19 cellular contexts compared by ENCODE assay signal in the genomic region with DNA sequence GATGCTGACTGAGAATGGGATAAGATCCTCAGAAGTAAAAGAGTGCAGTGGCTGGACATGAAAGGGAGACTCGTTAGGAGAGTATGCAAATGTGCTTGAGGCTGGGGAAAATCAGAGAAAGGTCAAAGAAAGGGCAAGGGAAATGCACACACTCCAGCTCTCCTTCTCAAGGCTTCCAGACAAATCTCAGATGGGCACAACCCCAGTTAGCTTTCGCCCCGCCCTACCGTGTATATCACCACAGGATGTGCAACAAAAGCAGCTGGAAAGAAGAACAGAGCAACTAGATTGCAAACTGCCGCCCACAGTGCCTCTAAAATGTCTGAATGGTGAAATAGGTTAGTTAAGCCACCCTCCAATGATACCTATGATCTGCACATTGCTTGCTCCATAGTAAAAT.
A peak's percentile ranks its signal among the peaks of the same experiment; 100 is the strongest.
DNase-seq lines count a peak whose midpoint lies in the region; ATAC-seq and TF ChIP-seq lines count a peak whose summit lies in the region.
"Had no signal": no experiment of that assay in that cellular context is flagged by ENCODE, and none has a peak within 500 bp of the region (broad histone marks: within the 10 kb centered on the region; RNA-seq: fewer than 3 reads in every experiment).

No MANE protein-coding gene starts in this region.

- H3K4me1 Mint-ChIP-seq in T-helper 2 cell treated with Interferon-gamma antibody and Interleukin-4, amounts not matched to agents 5 μg/mL and 100 μg/mL, for 36 hours (ENCODE audit: low read depth) = no peaks in the 10 kb centered on the region

- TF ChIP-seq CTCF in upper lobe of right lung (IDR thresholded peaks at IDR 0.05) = no peak

- peaks cover 0 to 10% of the 10 kb centered on the region in 2 donors for H3K36me3 ChIP-seq in esophagus (ENCODE audit: control insufficient read depth in 2 of 2, insufficient read depth in 2 of 2, low read length in 1 of 2)
- no peaks in the 10 kb centered on the region for H3K36me3 ChIP-seq in upper lobe of right lung
- H3K36me3 ChIP-seq: HAP-1, tibial artery had no signal

- H3K27ac ChIP-seq in esophagus (ENCODE audit: low read depth in 2 of 2, low read length in 1 of 2) = peak overlapping the region; percentile 34 to 58
- H3K27ac ChIP-seq in upper lobe of right lung = no peak overlapping the region
- H3K27ac ChIP-seq: tibial artery had no signal

- intact Hi-C loops in upper lobe of right lung (cut with DNase I) = no loop called here

- H3K27ac Mint-ChIP-seq in T-helper 2 cell treated with Interferon-gamma antibody and Interleukin-4, amounts not matched to agents 5 μg/mL and 100 μg/mL, for 36 hours = no peak overlapping the region
- H3K27ac Mint-ChIP-seq: CD8-positive, alpha-beta memory T cell; progenitor cell of endocrine pancreas; T-cell had no signal

- H3K9me3 ChIP-seq in esophagus (ENCODE audit: control insufficient read depth in 2 of 2, insufficient read depth in 1 of 2, low read depth in 1 of 2, low read length in 1 of 2) = no peaks in the 10 kb centered on the region
- H3K9me3 ChIP-seq in upper lobe of right lung = no peaks in the 10 kb centered on the region
- H3K9me3 ChIP-seq: HAP-1, tibial artery had no signal

- 48 to 54% methylated on average over 5 of the region's 5 CpGs for WGBS in esophagus, 2 donors

- H3K4me1 ChIP-seq in esophagus (ENCODE audit: control insufficient read depth in 2 of 2, insufficient read depth in 2 of 2, low read length in 1 of 2) (peaks cover 0 to 4% of the 10 kb centered on the region in 2 donors), upper lobe of right lung (no peaks in the 10 kb centered on the region)

- no peaks in the 10 kb centered on the region for H3K9me3 Mint-ChIP-seq in T-helper 2 cell treated with Interferon-gamma antibody and Interleukin-4, amounts not matched to agents 5 μg/mL and 100 μg/mL, for 36 hours
- H3K9me3 Mint-ChIP-seq: CD8-positive, alpha-beta memory T cell; T-cell had no signal

- no peak overlapping the region for H3K4me3 Mint-ChIP-seq in T-helper 2 cell treated with Interferon-gamma antibody and Interleukin-4, amounts not matched to agents 5 μg/mL and 100 μg/mL, for 36 hours
- H3K4me3 Mint-ChIP-seq: CD8-positive, alpha-beta memory T cell; T-cell had no signal

- no peaks in the 10 kb centered on the region for H3K36me3 Mint-ChIP-seq in T-helper 2 cell treated with Interferon-gamma antibody and Interleukin-4, amounts not matched to agents 5 μg/mL and 100 μg/mL, for 36 hours (ENCODE audit: low read depth)

- ATAC-seq in HG02885 (IDR thresholded peaks at IDR 0.05; ENCODE audit: poor library complexity, unreplicated experiment) = peak; percentile 67
- peak; percentile 21 for ATAC-seq in upper lobe of right lung
- ATAC-seq in HG03045 (IDR thresholded peaks at IDR 0.05; ENCODE audit: unreplicated experiment) = no peak
- ATAC-seq: left lobe of liver, Right ventricle myocardium inferior had no signal

- H3K4me3 ChIP-seq in esophagus (ENCODE audit: low read depth in 1 of 2, low read length in 2 of 2) = no peak overlapping the region
- no peak overlapping the region for H3K4me3 ChIP-seq in upper lobe of right lung
- H3K4me3 ChIP-seq: HAP-1, tibial artery had no signal

- H3K27me3 Mint-ChIP-seq in T-helper 2 cell treated with Interferon-gamma antibody and Interleukin-4, amounts not matched to agents 5 μg/mL and 100 μg/mL, for 36 hours (ENCODE audit: low read depth) = no peaks in the 10 kb centered on the region
- H3K27me3 Mint-ChIP-seq: CD8-positive, alpha-beta memory T cell; progenitor cell of endocrine pancreas had no signal

- peak; percentile 5 for DNase-seq in stimulated activated CD4-positive, alpha-beta T cell treated with anti-CD3 and anti-CD28 coated beads, Interleukin-15, amount 100 ng/mL, for 24 hours
- no peak for DNase-seq in stimulated activated CD4-positive, alpha-beta T cell treated with anti-CD3 and anti-CD28 coated beads, Interleukin-12 subunit alpha, Interleukin-12 subunit beta, amount 100 ng/mL, for 4 hours
- no peak for DNase-seq in upper lobe of right lung
- DNase-seq in SKM-1 treated with dmso at 0.1 percent for 144 hours (lab: John Stamatoyannopoulos, UW; ENCODE audit: unreplicated experiment) = no peak
- DNase-seq in T-helper 2 cell treated with Interferon-gamma antibody and Interleukin-4, amounts not matched to agents 5 μg/mL and 100 μg/mL, for 36 hours (ENCODE audit: low spot score) = no peak
- DNase-seq: CD8-positive, alpha-beta memory T cell; NCI-H1092; NCI-H2029 treated with DMSO at 0.1 percent for 48 hours; NCI-H446 treated with DMSO at 0.1 percent for 48 hours; stimulated activated CD4-positive, alpha-beta T cell treated with anti-CD3 and anti-CD28 coated beads, Interleukin-2, amount 100 ng/mL, for 24 hours; tibial artery had no signal

- no peaks in the 10 kb centered on the region for H3K27me3 ChIP-seq in esophagus (ENCODE audit: control insufficient read depth in 1 of 2, insufficient read depth in 2 of 2, low read length in 2 of 2)
- H3K27me3 ChIP-seq in upper lobe of right lung = no peaks in the 10 kb centered on the region
- H3K27me3 ChIP-seq: tibial artery had no signal
